Comparison of ENCODE assay signal across 9 cellular contexts in the genomic region with DNA sequence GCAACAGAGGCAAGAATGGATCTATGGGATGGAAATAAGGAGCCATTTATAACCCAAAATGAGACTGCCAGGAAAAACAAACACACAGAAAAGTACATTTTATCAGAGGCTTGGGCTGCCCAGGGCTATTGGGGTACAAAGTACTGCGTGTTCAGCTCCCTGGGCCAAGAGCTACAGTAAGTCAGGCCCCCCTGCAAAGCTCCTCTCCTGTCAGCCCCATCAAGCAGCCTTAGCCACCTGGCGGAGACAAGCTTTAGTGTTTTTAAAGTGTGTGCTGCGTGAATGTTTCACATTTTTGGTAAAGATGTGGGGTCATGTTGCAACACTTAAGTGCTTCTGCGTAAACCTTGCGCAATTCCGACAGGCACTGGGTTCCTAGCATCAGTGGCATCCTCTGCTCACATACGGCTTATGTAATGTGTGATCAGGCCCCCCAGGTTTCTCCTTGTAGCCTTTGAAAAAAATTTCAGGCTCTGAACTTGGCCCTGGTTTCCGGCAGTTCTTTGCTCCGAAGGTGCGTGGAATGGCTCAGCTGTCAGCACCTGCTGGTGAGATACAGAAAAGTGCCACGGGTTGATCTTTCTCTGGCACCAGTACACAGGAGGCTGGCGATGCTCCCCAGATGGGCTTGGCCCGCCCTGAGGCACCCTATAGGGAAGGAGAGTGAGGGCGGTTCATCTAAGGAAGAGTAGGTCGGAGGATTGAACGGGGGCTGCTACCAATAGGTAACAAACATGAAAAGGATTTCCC.
DNase-seq lines count a peak whose midpoint lies in the region; ATAC-seq and TF ChIP-seq lines count a peak whose summit lies in the region.
"Had no signal": no experiment of that assay in that cellular context is flagged by ENCODE, and none has a peak within 500 bp of the region (broad histone marks: within the 10 kb centered on the region; RNA-seq: fewer than 3 reads in every experiment).

No MANE protein-coding gene starts in this region.

- H3K4me3 Mint-ChIP-seq in CD8-positive, alpha-beta T cell = no peak overlapping the region

- H3K9ac ChIP-seq in muscle layer of colon (ENCODE audit: low read length) = no peak overlapping the region

- CTCF ChIA-PET in CD8-positive, alpha-beta T cell (lab: Charles Lee) = no interaction called here

- H3K4me1 Mint-ChIP-seq in CD8-positive, alpha-beta T cell (ENCODE audit: low read depth) = no peaks in the 10 kb centered on the region

- H3K4me1 ChIP-seq in muscle layer of colon (ENCODE audit: insufficient read depth, low read length) = peaks cover 17% of the 10 kb centered on the region
- H3K4me1 ChIP-seq in CD8-positive, alpha-beta T cell (ENCODE audit: insufficient read depth, low read length) = no peaks in the 10 kb centered on the region

- TF ChIP-seq CTCF in AG10803 (conservative IDR thresholded peaks at IDR 0.05; ENCODE audit: low read length) (peak; percentile 42), choroid plexus epithelial cell (conservative IDR thresholded peaks at IDR 0.05; ENCODE audit: low read depth, low read length) (peak; percentile 85), GM13977 (IDR thresholded peaks at IDR 0.05; ENCODE audit: extremely low read depth, insufficient read depth, missing control alignments) (no peak)
- no peak for TF ChIP-seq CTCF in CD8-positive, alpha-beta T cell (IDR thresholded peaks at IDR 0.05)

- DNase-seq in AG10803 (ENCODE audit: low read depth) (peak; percentile 91), NCI-H2081 (lab: John Stamatoyannopoulos, UW) (peak; percentile 74 to 93), choroid plexus epithelial cell (ENCODE audit: low read depth) (peak; percentile 100), AG08396 (ENCODE audit: low spot score) (no peak), GM13977 (ENCODE audit: low spot score) (no peak), T-helper 1 cell (no peak)
- no peak for DNase-seq in CD8-positive, alpha-beta T cell
- DNase-seq: DND-41 had no signal

- no peaks in the 10 kb centered on the region for H3K36me3 Mint-ChIP-seq in CD8-positive, alpha-beta T cell

- no peaks in the 10 kb centered on the region for H3K27me3 ChIP-seq in muscle layer of colon (ENCODE audit: control insufficient read depth in 1 of 2, insufficient read depth in 2 of 2, low read length in 2 of 2)
- H3K27me3 ChIP-seq in CD8-positive, alpha-beta T cell (ENCODE audit: insufficient read depth, low read length) = no peaks in the 10 kb centered on the region

- H3K4me3 ChIP-seq in AG10803 (ENCODE audit: low read length) (no peak overlapping the region), choroid plexus epithelial cell (ENCODE audit: low read depth, low read length) (no peak overlapping the region), muscle layer of colon (ENCODE audit: low read depth in 1 of 2, low read length in 2 of 2) (no peak overlapping the region)
- H3K4me3 ChIP-seq in CD8-positive, alpha-beta T cell (ENCODE audit: low read depth, low read length) = no peak overlapping the region

- no peaks in the 10 kb centered on the region for H3K27me3 Mint-ChIP-seq in CD8-positive, alpha-beta T cell (ENCODE audit: low read depth)

- no peak overlapping the region for H3K27ac Mint-ChIP-seq in CD8-positive, alpha-beta T cell

- POLR2A ChIA-PET in CD8-positive, alpha-beta T cell (lab: Charles Lee) = no interaction called here

- H3K36me3 ChIP-seq in muscle layer of colon (ENCODE audit: insufficient read depth, low read length) = no peaks in the 10 kb centered on the region
- H3K36me3 ChIP-seq in CD8-positive, alpha-beta T cell (ENCODE audit: insufficient read depth, low read length) = no peaks in the 10 kb centered on the region

- H3K9me3 Mint-ChIP-seq in CD8-positive, alpha-beta T cell = no peaks in the 10 kb centered on the region

- in situ Hi-C loops in GM13977 (cut with MboI; ENCODE audit: low pct_unique_long_range_greater_than_20kb, low sequenced_read_pairs, unreplicated experiment) = no loop called here

- H3K9me3 ChIP-seq in muscle layer of colon (ENCODE audit: low read length) = no peaks in the 10 kb centered on the region
- no peaks in the 10 kb centered on the region for H3K9me3 ChIP-seq in CD8-positive, alpha-beta T cell (ENCODE audit: low read length)

- ATAC-seq in CD8-positive, alpha-beta T cell = no peak

- H3K27ac ChIP-seq in muscle layer of colon (ENCODE audit: low read depth, low read length) = peak overlapping the region; percentile 43
- no peak overlapping the region for H3K27ac ChIP-seq in CD8-positive, alpha-beta T cell (ENCODE audit: low read depth, low read length)

- intact Hi-C loops in CD8-positive, alpha-beta T cell (cut with DNase I, micrococcal nuclease) = no loop called here

Comparison
In these comparisons a context has a peak if more than half of its experiments do, and no peak if none do; other contexts are left out.
1. DNase-seq: peak in AG10803 (single experiment), NCI-H2081 (2 of 2) and choroid plexus epithelial cell (single experiment); none in AG08396 (single experiment), GM13977 (single experiment), T-helper 1 cell (0 of 5) and CD8-positive, alpha-beta T cell (0 of 7).
2. CTCF ChIP-seq: peak in AG10803 (single experiment) and choroid plexus epithelial cell (single experiment); none in GM13977 (single experiment) and CD8-positive, alpha-beta T cell (single experiment).